Comparison of ENCODE assay signal across 17 cellular contexts in the genomic region with DNA sequence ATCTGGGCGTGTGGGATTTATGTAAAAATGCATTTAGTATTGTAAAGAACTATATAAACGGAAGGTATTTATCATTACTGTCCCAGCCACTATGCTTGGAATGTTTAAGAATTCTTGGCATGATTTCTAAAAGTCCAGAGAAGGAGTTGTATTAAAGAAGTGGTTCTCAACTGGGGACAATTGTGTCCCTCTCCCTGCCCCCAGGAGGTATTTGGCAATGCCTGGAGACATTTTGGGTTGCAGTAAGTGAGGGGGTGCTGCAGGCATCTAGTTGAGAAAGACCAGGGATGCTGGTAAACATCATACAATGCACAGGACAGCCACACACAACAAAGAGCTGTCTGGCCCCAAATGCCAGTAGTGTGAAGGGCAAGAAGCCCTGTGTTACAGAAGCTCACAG. TPM values are rescaled to one million over a fixed set of nuclear protein-coding genes. Genes with fewer than 3 reads are reported as not detected.
DNase-seq lines count a peak whose midpoint lies in the region; ATAC-seq, FAIRE-seq and TF ChIP-seq lines count a peak whose summit lies in the region.
"Had no signal": no experiment of that assay in that cellular context is flagged by ENCODE, and none has a peak within 500 bp of the region (broad histone marks: within the 10 kb centered on the region; RNA-seq: fewer than 3 reads in every experiment).

No MANE protein-coding gene starts in this region.

- ATAC-seq in GM19467 (IDR thresholded peaks at IDR 0.05; ENCODE audit: unreplicated experiment), result no peak
- ATAC-seq in HG03108 (IDR thresholded peaks at IDR 0.05; ENCODE audit: unreplicated experiment), result no peak
- ATAC-seq: left colon; natural killer cell; right lobe of liver; stimulated activated effector memory CD8-positive, alpha-beta T cell treated with anti-CD3 and anti-CD28 coated beads, Interleukin-12 subunit alpha, Interleukin-12 subunit beta, amount 100 ng/mL, for 72 hours had no signal

- H2BK12ac ChIP-seq in H1 (ENCODE audit: low read depth, low read length), result 0 out of 2 replicates have a peak overlapping the region, but pooled peaks have one; percentile 31

- peak in 1 of 2 experiments; percentile 44; a peak in 1 of 3 replicates for TF ChIP-seq POLR2A in H1 (IDR thresholded peaks at IDR 0.05; ENCODE audit: control extremely low read depth in 1 of 2, low read depth in 2 of 2, low read length in 2 of 2)

- H3K4me3 ChIP-seq in Caco-2 (ENCODE audit: low read depth, low read length) (no peak overlapping the region), HUES48 (ENCODE audit: low read depth, low read length) (peak overlapping the region; percentile 38), H1 (ENCODE audit: extremely low read depth in 1 of 4, insufficient read depth in 2 of 4, low read depth in 3 of 4, low read length in 4 of 4) (peak overlapping the region in 1 of 4 experiments; percentile 41; a peak in 2 of 8 replicates), parathyroid adenoma (ENCODE audit: low read depth, low read length) (no peak overlapping the region)
- H3K4me3 ChIP-seq: right lobe of liver had no signal

- H3K27me3 ChIP-seq in Caco-2 (replicated peaks; ENCODE audit: control insufficient read depth, insufficient read depth, low read length) (no peaks in the 10 kb centered on the region), HUES48 (ENCODE audit: control insufficient read depth, insufficient read depth, low read length) (no peaks in the 10 kb centered on the region), H1 (replicated peaks in 1 of 4; ENCODE audit: control insufficient read depth in 3 of 4, extremely low read depth in 1 of 4, insufficient read depth in 3 of 4, low read length in 3 of 4) (no peaks in the 10 kb centered on the region), parathyroid adenoma (ENCODE audit: control insufficient read depth, insufficient read depth, low read length) (no peaks in the 10 kb centered on the region)
- H3K27me3 ChIP-seq: right lobe of liver had no signal

- H3K14ac ChIP-seq in H1 (ENCODE audit: insufficient read length), result no peak overlapping the region

- H3K23me2 ChIP-seq in H1 (ENCODE audit: low read depth, low read length), result peaks cover 4% of the 10 kb centered on the region

- intact Hi-C loops in Caco-2 (cut with micrococcal nuclease; ENCODE audit: unreplicated experiment), result loop anchor here (5.0 kb wide), 2 partner anchors 289 to 326 kb away; no protein-coding TSS in a partner anchor

- no peaks in the 10 kb centered on the region for H3K9me3 Mint-ChIP-seq in Caco-2 (ENCODE audit: unreplicated experiment)
- H3K9me3 Mint-ChIP-seq: natural killer cell; stimulated activated effector memory CD8-positive, alpha-beta T cell treated with anti-CD3 and anti-CD28 coated beads, Interleukin-12 subunit alpha, Interleukin-12 subunit beta, amount 100 ng/mL, for 72 hours had no signal

- H3K18ac ChIP-seq in H1 (ENCODE audit: extremely low read depth, low read length), result no peak overlapping the region

- peaks cover 40 to 45% of the 10 kb centered on the region in 2 experiments for H4K20me1 ChIP-seq in H1 (replicated peaks in 1 of 2; ENCODE audit: control insufficient read depth in 1 of 2, insufficient read depth in 2 of 2, low read length in 2 of 2)

- peak overlapping the region; percentile 7 for H3K4me3 Mint-ChIP-seq in Caco-2 (ENCODE audit: unreplicated experiment)
- H3K4me3 Mint-ChIP-seq: natural killer cell; stimulated activated effector memory CD8-positive, alpha-beta T cell treated with anti-CD3 and anti-CD28 coated beads, Interleukin-12 subunit alpha, Interleukin-12 subunit beta, amount 100 ng/mL, for 72 hours had no signal

- WGBS in H1 (ENCODE audit: extremely low coverage in 1 of 2, insufficient coverage in 1 of 2, insufficient read length in 1 of 2, insufficient replicate concordance in 2 of 2, low coverage in 1 of 2, low lambda C conversion rate in 2 of 2, missing lambda C conversion rate in 1 of 2), 2 experiments, result 74% methylated on average over 2 of the region's 2 CpGs; no CpG with 5 or more reads in 1 of the 2 experiments

- no peak overlapping the region for H4K8ac ChIP-seq in H1 (ENCODE audit: extremely low read depth, insufficient read depth, low read length)

- H3K27ac ChIP-seq in HUES48 (ENCODE audit: low read depth, low read length), result peak overlapping the region; percentile 67
- H3K27ac ChIP-seq in H1 (ENCODE audit: low read depth, low read length), result no peak overlapping the region
- H3K27ac ChIP-seq in parathyroid adenoma, result peak overlapping the region; percentile 86
- H3K27ac ChIP-seq: right lobe of liver had no signal

- no peak for TF ChIP-seq RAD21 in H1 (IDR thresholded peaks at IDR 0.05 in 1 of 2, conservative IDR thresholded peaks at IDR 0.05 in 1 of 2; ENCODE audit: low read depth in 2 of 2, low read length in 2 of 2)

- H3K27ac Mint-ChIP-seq in Caco-2 (ENCODE audit: unreplicated experiment), result no peak overlapping the region
- H3K27ac Mint-ChIP-seq: natural killer cell; stimulated activated effector memory CD8-positive, alpha-beta T cell treated with anti-CD3 and anti-CD28 coated beads, Interleukin-12 subunit alpha, Interleukin-12 subunit beta, amount 100 ng/mL, for 72 hours had no signal

- CTCF ChIA-PET in Caco-2 (lab: Charles Lee) (no interaction called here), H1 (lab: Charles Lee; ENCODE audit: partially characterized antibody) (interaction anchor here (0.9 to 2.8 kb wide), 4 partner anchors 9 to 47 kb away, joined by 4 to 7 read pairs (median 6); no protein-coding TSS in a partner anchor)

- H2BK120ac ChIP-seq in H1 (replicated peaks; ENCODE audit: low read depth, low read length), result no peak overlapping the region

- H3K4me2 ChIP-seq in H1 (ENCODE audit: insufficient read depth in 1 of 2, low read depth in 2 of 2, low read length in 2 of 2) (peak overlapping the region; percentile 59 to 87), parathyroid adenoma (ENCODE audit: low read length) (no peak overlapping the region)

- H3K56ac ChIP-seq in H1 (replicated peaks; ENCODE audit: insufficient read length, low read depth, low read length), result no peak overlapping the region

- H3K79me2 ChIP-seq in H1 (ENCODE audit: control insufficient read depth in 1 of 2, insufficient read depth in 2 of 2, low read length in 2 of 2) (peaks cover 91 to 100% of the 10 kb centered on the region in 2 experiments), parathyroid adenoma (peaks cover 46% of the 10 kb centered on the region)

- no peak overlapping the region for H3K4ac ChIP-seq in H1 (replicated peaks; ENCODE audit: insufficient read length, low read depth, low read length)

- H2AK5ac ChIP-seq in H1 (ENCODE audit: low read depth, low read length), result peak overlapping the region; percentile 28; the same call in 1 of the 2 replicates

- H2BK5ac ChIP-seq in H1 (ENCODE audit: low read depth, low read length), result no peak overlapping the region; the same call in 1 of the 2 replicates

- H3K9ac ChIP-seq in HUES48 (ENCODE audit: low read depth, low read length), result no peak overlapping the region
- no peak overlapping the region for H3K9ac ChIP-seq in H1 (replicated peaks in 1 of 4; ENCODE audit: extremely low read depth in 1 of 4, low read depth in 3 of 4, low read length in 3 of 4)
- H3K9ac ChIP-seq in parathyroid adenoma, result no peak overlapping the region

- H3K4me1 Mint-ChIP-seq in Caco-2 (ENCODE audit: low read depth, unreplicated experiment), result peaks cover 9% of the 10 kb centered on the region

- H4K91ac ChIP-seq in H1 (replicated peaks; ENCODE audit: insufficient read length, low read length), result no peak overlapping the region

- H2BK20ac ChIP-seq in H1 (ENCODE audit: low read length), result no peak overlapping the region

- H2AFZ ChIP-seq in H1 (ENCODE audit: low read length), result no peak overlapping the region
- no peak overlapping the region for H2AFZ ChIP-seq in parathyroid adenoma

- H3K27me3 Mint-ChIP-seq in Caco-2 (ENCODE audit: insufficient read depth, unreplicated experiment), result no peaks in the 10 kb centered on the region

- no peaks in the 10 kb centered on the region; the same call in 1 of the 2 replicates for H3K79me1 ChIP-seq in H1 (ENCODE audit: low read depth, low read length)

- H3K4me1 ChIP-seq in Caco-2 (peaks cover 95% of the 10 kb centered on the region), HUES48 (ENCODE audit: control insufficient read depth, insufficient read depth, low read length) (peaks cover 70% of the 10 kb centered on the region), H1 (replicated peaks in 1 of 4; ENCODE audit: control insufficient read depth in 3 of 4, insufficient read depth in 4 of 4, low read length in 3 of 4) (peaks cover 16 to 39% (median 34%) of the 10 kb centered on the region in 4 experiments), parathyroid adenoma (peaks cover 47% of the 10 kb centered on the region)
- H3K4me1 ChIP-seq: right lobe of liver had no signal

- POLR2A ChIA-PET in Caco-2 (lab: Charles Lee) (no interaction called here), H1 (lab: Charles Lee; ENCODE audit: partially characterized antibody) (interaction anchor here (0.6 to 11.4 kb wide), 12 partner anchors 8 to 106 kb away, joined by 3 to 198 read pairs (median 3); partner anchors contain the start of gene SLC38A1)

- H3K9me3 ChIP-seq in Caco-2, result no peaks in the 10 kb centered on the region
- no peaks in the 10 kb centered on the region for H3K9me3 ChIP-seq in HUES48 (ENCODE audit: control insufficient read depth, insufficient read depth, low read length)
- H3K9me3 ChIP-seq in H1 (ENCODE audit: insufficient read depth in 2 of 2, low read depth in 1 of 2, low read length in 1 of 2), result no peaks in the 10 kb centered on the region
- no peaks in the 10 kb centered on the region for H3K9me3 ChIP-seq in parathyroid adenoma (ENCODE audit: control insufficient read depth, low read length)
- H3K9me3 ChIP-seq: right lobe of liver had no signal

- DNase-seq in Caco-2, result no peak
- no peak for DNase-seq in H1 (ENCODE audit: low read depth in 1 of 2, low spot score in 2 of 2)
- DNase-seq in NCI-H774 (lab: John Stamatoyannopoulos, UW), result no peak
- DNase-seq: activated naive CD4-positive, alpha-beta T cell treated with anti-CD3 and anti-CD28 coated beads, Interleukin-2, amount 50 U/mL, for 16 hours; caudate nucleus; glutamatergic neuron; left colon; natural killer cell; NCI-H2081 treated with DMSO at 0.1 percent for 48 hours; right lobe of liver; stimulated activated CD4-positive, alpha-beta T cell treated with anti-CD3 and anti-CD28 coated beads, Interleukin-4, amount 100 ng/mL, for 4 hours had no signal

- no peak overlapping the region for H4K5ac ChIP-seq in H1 (ENCODE audit: insufficient read length, low read depth, low read length)

- no peak overlapping the region for H2BK15ac ChIP-seq in H1 (ENCODE audit: low read length)

- H3K36me3 Mint-ChIP-seq in Caco-2 (ENCODE audit: insufficient read depth, unreplicated experiment), result peaks cover 15% of the 10 kb centered on the region
- H3K36me3 Mint-ChIP-seq: natural killer cell had no signal

- TF ChIP-seq EP300 in H1 (IDR thresholded peaks at IDR 0.05; ENCODE audit: borderline replicate concordance in 1 of 2, low read depth in 2 of 2, low read length in 2 of 2), result no peak

- FAIRE-seq in H1 (lab: Jason Lieb, UNC), result no peak
- FAIRE-seq: endometrium had no signal

- H3K36me3 ChIP-seq in Caco-2 (ENCODE audit: control insufficient read depth, insufficient read depth, low read length), result no peaks in the 10 kb centered on the region
- peaks cover 22% of the 10 kb centered on the region for H3K36me3 ChIP-seq in HUES48 (ENCODE audit: control insufficient read depth, insufficient read depth, low read length)
- H3K36me3 ChIP-seq in H1 (ENCODE audit: control insufficient read depth in 2 of 4, insufficient read depth in 4 of 4, low read length in 3 of 4), result peaks cover 0 to 3% (median 0%) of the 10 kb centered on the region in 4 experiments; a peak in 3 of 8 replicates
- H3K36me3 ChIP-seq in parathyroid adenoma (ENCODE audit: control insufficient read depth, insufficient read depth, low read length), result no peaks in the 10 kb centered on the region
- H3K36me3 ChIP-seq: right lobe of liver had no signal

- TF ChIP-seq CTCF in Caco-2 (IDR thresholded peaks at IDR 0.05; ENCODE audit: insufficient read depth in 1 of 2, low read depth in 1 of 2, low read length in 1 of 2, severe bottlenecking in 1 of 2, unreplicated experiment in 1 of 2) (no peak), H1 (IDR thresholded peaks at IDR 0.05; ENCODE audit: control extremely low read depth in 1 of 3, insufficient read depth in 1 of 3, low read depth in 1 of 3, low read length in 3 of 3) (no peak), parathyroid adenoma (IDR thresholded peaks at IDR 0.05) (no peak)

- BruUV-seq in Caco-2 (replicated peaks; lab: Mats Ljungman, UMichigan), result no TSS peak

- no peak overlapping the region for H3K23ac ChIP-seq in H1 (ENCODE audit: insufficient read length)

RNA-seq across cellular contexts. Expression of gene SLC38A1, which starts 7.2 kb away (rescaled TPM):
- total RNA-seq in Caco-2 (2022), result 245 and 259 TPM in 2 replicates
- 242 and 253 TPM in 2 replicates for total RNA-seq in H1 (2021; fragmentation: NEBNext Ultra II Directional; extraction: Animal tissue kit (Norgen Biotek cat#: 25700))
- 65.6 and 83.4 TPM in 2 replicates for polyA plus RNA-seq in H1 (2011; rRNA removed)
- 78.0 TPM for polyA plus RNA-seq in H1 (2011; cell fraction: cytosol; rRNA removed)
- 109 TPM for polyA plus RNA-seq in H1 (2011; cell fraction: nucleus; rRNA removed)
- polyA plus RNA-seq in H1 (2012, experiment 1 of 2), result 72.0 to 136 TPM (median 103 TPM) in 4 replicates
- 7.5 TPM for polyA plus RNA-seq in H1 (2012, experiment 2 of 2)
- polyA plus RNA-seq in H1 (2013, experiment 1 of 2), result 195 TPM
- 193 TPM for polyA plus RNA-seq in H1 (2013, experiment 2 of 2)
- polyA minus RNA-seq in H1 (2011; rRNA and poly(A)+ RNA removed), result 311 and 415 TPM in 2 replicates
- 153 TPM for polyA minus RNA-seq in H1 (2011; cell fraction: cytosol; rRNA and poly(A)+ RNA removed)
- polyA minus RNA-seq in H1 (2011; cell fraction: nucleus; rRNA and poly(A)+ RNA removed), result 416 TPM
